Comparison of ENCODE assay signal across 1 cellular context in genomic region chr6:107539409-107539808, GRCh38.
TF ChIP-seq lines count a peak whose summit lies in the region.

No MANE protein-coding gene starts in this region.

TF ChIP-seq in HepG2, 621 proteins besides CTCF, POLR2A, EP300 and RAD21 (continued from another document):
- peak; percentile 87 for TF ChIP-seq FOXK1 (CRISPR knock-in tag; IDR thresholded peaks at IDR 0.05; ENCODE audit: borderline replicate concordance, low read depth)
- no peak for TF ChIP-seq ZUFSP (CRISPR knock-in tag; IDR thresholded peaks at IDR 0.05; ENCODE audit: borderline replicate concordance)
- peak; percentile 64; the same call in 1 of the 2 replicates for TF ChIP-seq SP5 (CRISPR knock-in tag; IDR thresholded peaks at IDR 0.05; ENCODE audit: borderline replicate concordance, low read depth)
- TF ChIP-seq TCF7L2 (IDR thresholded peaks at IDR 0.05; ENCODE audit: low read depth, low read length) = no peak
- peak; percentile 74; the same call in 1 of the 2 replicates for TF ChIP-seq HMG20A (CRISPR knock-in tag; IDR thresholded peaks at IDR 0.05; ENCODE audit: borderline replicate concordance)
- peak; percentile 68 for TF ChIP-seq HNF1A (IDR thresholded peaks at IDR 0.05; ENCODE audit: low read depth)
- TF ChIP-seq HNF1A (CRISPR knock-in tag; IDR thresholded peaks at IDR 0.05; ENCODE audit: borderline replicate concordance) = peak; percentile 85; the same call in 1 of the 2 replicates
- TF ChIP-seq KAT2B (IDR thresholded peaks at IDR 0.05; ENCODE audit: borderline replicate concordance, low read depth, low read length) = peak; percentile 59; the same call in 1 of the 2 replicates
